In genomic region chr17:7204828-7205461, GRCh38 we compare ENCODE assay signal across 2 cellular contexts.
TF ChIP-seq lines count a peak whose summit lies in the region.

No MANE protein-coding gene starts in this region.

TF ChIP-seq in IMR-90, 13 proteins besides CTCF, POLR2A, EP300 and RAD21:
- TF ChIP-seq FOS (IDR thresholded peaks at IDR 0.05; ENCODE audit: low read depth, low read length), result no peak
- no peak for TF ChIP-seq NFE2L2 (IDR thresholded peaks at IDR 0.05; ENCODE audit: low read depth, low read length)
- peak; percentile 88 for TF ChIP-seq MAZ (IDR thresholded peaks at IDR 0.05; ENCODE audit: borderline replicate concordance, low read depth, low read length)
- no peak for TF ChIP-seq MAFK (IDR thresholded peaks at IDR 0.05; ENCODE audit: low read depth, low read length)
- TF ChIP-seq USF2 (IDR thresholded peaks at IDR 0.05; ENCODE audit: low read depth, low read length), result peak; percentile 8; the same call in 1 of the 2 replicates
- no peak for TF ChIP-seq RFX5 (IDR thresholded peaks at IDR 0.05; ENCODE audit: low read depth, low read length)

TF ChIP-seq in GM12878, 131 proteins besides CTCF, POLR2A, EP300 and RAD21 (continues in another document):
- TF ChIP-seq YY1 (IDR thresholded peaks at IDR 0.05; ENCODE audit: low read depth, low read length) (no peak), JUND (IDR thresholded peaks at IDR 0.05; ENCODE audit: low read depth, low read length) (no peak), BCLAF1 (IDR thresholded peaks at IDR 0.05) (no peak), BACH1 (IDR thresholded peaks at IDR 0.05; ENCODE audit: borderline replicate concordance) (no peak), NKRF (conservative IDR thresholded peaks at IDR 0.05) (no peak), YBX1 (IDR thresholded peaks at IDR 0.05) (no peak), SIX5 (IDR thresholded peaks at IDR 0.05; ENCODE audit: low read depth, low read length, severe bottlenecking) (no peak), CREB1 (IDR thresholded peaks at IDR 0.05; ENCODE audit: low read depth) (peak; percentile 89), RBBP5 (conservative IDR thresholded peaks at IDR 0.05) (no peak), JUNB (IDR thresholded peaks at IDR 0.05) (no peak), MYC (IDR thresholded peaks at IDR 0.05; ENCODE audit: insufficient read depth, insufficient read length, insufficient replicate concordance, low read length, severe bottlenecking) (no peak), ZNF207 (IDR thresholded peaks at IDR 0.05; ENCODE audit: borderline replicate concordance) (no peak; the same call in none of the 2 replicates), MEF2B (IDR thresholded peaks at IDR 0.05; ENCODE audit: partially characterized antibody, poor library complexity, severe bottlenecking) (peak; percentile 67), SREBF2 (IDR thresholded peaks at IDR 0.05; ENCODE audit: low read length) (no peak), ZBTB33 (IDR thresholded peaks at IDR 0.05) (no peak), ESRRA (IDR thresholded peaks at IDR 0.05; ENCODE audit: low read length) (no peak), HCFC1 (IDR thresholded peaks at IDR 0.05; ENCODE audit: low read length) (peak; percentile 14; the same call in 1 of the 2 replicates), CREM (IDR thresholded peaks at IDR 0.05; ENCODE audit: low read depth) (peak; percentile 80), MEF2A (IDR thresholded peaks at IDR 0.05; ENCODE audit: insufficient read depth, low read depth, low read length) (no peak), BRCA1 (IDR thresholded peaks at IDR 0.05; ENCODE audit: low read depth, low read length) (no peak), IRF4 (IDR thresholded peaks at IDR 0.05; ENCODE audit: low read depth, low read length) (no peak), TCF3 (IDR thresholded peaks at IDR 0.05; ENCODE audit: borderline replicate concordance, insufficient read depth, low read depth, low read length) (no peak), USF2 (IDR thresholded peaks at IDR 0.05; ENCODE audit: borderline replicate concordance, low read depth, low read length) (no peak), MTA3 (IDR thresholded peaks at IDR 0.05; ENCODE audit: borderline replicate concordance, low read length) (no peak), IRF3 (IDR thresholded peaks at IDR 0.05) (no peak), RELA (IDR thresholded peaks at IDR 0.05; ENCODE audit: borderline replicate concordance, partially characterized antibody) (no peak), TBL1XR1 (IDR thresholded peaks at IDR 0.05; ENCODE audit: low read depth, low read length) (no peak; the same call in 1 of the 2 replicates), STAT1 (conservative IDR thresholded peaks at IDR 0.05) (0 out of 2 replicates have a peak, but pooled peaks have one; percentile 33), SPI1 (IDR thresholded peaks at IDR 0.05; ENCODE audit: borderline replicate concordance, insufficient read depth, low read depth, low read length) (peak; percentile 22; the same call in 1 of the 2 replicates), PAX5 (IDR thresholded peaks at IDR 0.05; ENCODE audit: borderline replicate concordance, low read depth, low read length) (peak; percentile 86), POLR2AphosphoS2 (IDR thresholded peaks at IDR 0.05; ENCODE audit: low read depth, low read length) (no peak), SMARCA5 (IDR thresholded peaks at IDR 0.05) (no peak), IKZF2 (IDR thresholded peaks at IDR 0.05) (no peak), ZNF384 (IDR thresholded peaks at IDR 0.05; ENCODE audit: borderline replicate concordance, low read depth, low read length) (no peak), TAF1 (IDR thresholded peaks at IDR 0.05; ENCODE audit: borderline replicate concordance, low read depth, low read length) (no peak), CBFB (IDR thresholded peaks at IDR 0.05; ENCODE audit: low read depth) (no peak), SMC3 (IDR thresholded peaks at IDR 0.05; ENCODE audit: borderline replicate concordance, low read length) (no peak), CHD2 (IDR thresholded peaks at IDR 0.05; ENCODE audit: borderline replicate concordance, low read depth, low read length) (peak; percentile 76; the same call in 1 of the 2 replicates), ZNF274 (IDR thresholded peaks at IDR 0.05; ENCODE audit: insufficient read depth, insufficient read length) (no peak), EZH2 (IDR thresholded peaks at IDR 0.05; ENCODE audit: borderline replicate concordance, control insufficient read depth, low read depth, low read length) (no peak), WRNIP1 (IDR thresholded peaks at IDR 0.05; ENCODE audit: borderline replicate concordance, low read depth, low read length) (no peak), NFYA (IDR thresholded peaks at IDR 0.05; ENCODE audit: borderline replicate concordance, low read depth, low read length) (no peak), KAT2A (conservative IDR thresholded peaks at IDR 0.05; ENCODE audit: control insufficient read depth, low read depth, low read length) (no peak), RB1 (IDR thresholded peaks at IDR 0.05; ENCODE audit: borderline replicate concordance) (peak; percentile 65; the same call in 1 of the 2 replicates), ZNF687 (IDR thresholded peaks at IDR 0.05) (no peak), NFXL1 (IDR thresholded peaks at IDR 0.05; ENCODE audit: borderline replicate concordance) (no peak), E2F4 (IDR thresholded peaks at IDR 0.05; ENCODE audit: low read depth, low read length) (no peak)
